In genomic region chr10:85400981-85401695, GRCh38 we compare ENCODE assay signal across 18 cellular contexts.
"Had no signal": no experiment of that assay in that cellular context is flagged by ENCODE, and none has a peak within 500 bp of the region (broad histone marks: within the 10 kb centered on the region; RNA-seq: fewer than 3 reads in every experiment).

No MANE protein-coding gene starts in this region.

- DNase-seq: activated CD4-positive, alpha-beta T cell treated with anti-CD3 and anti-CD28 coated beads for 4 hours; activated CD8-positive, alpha-beta memory T cell treated with anti-CD3 and anti-CD28 coated beads, Interleukin-2, amount 50 U/mL, for 48 hours; activated CD8-positive, alpha-beta T cell treated with anti-CD3 and anti-CD28 coated beads, Interleukin-2, amount 10 ng/mL, durations not matched to agents 7 days and 5 days; activated effector memory CD4-positive, alpha-beta T cell treated with Interleukin-2 at 50 U/mL for 16 hours; activated naive CD4-positive, alpha-beta T cell; activated T-cell treated with anti-CD3 and anti-CD28 coated beads, Interleukin-2, amount 50 U/mL, for 1 hour; aorta; KG1; NCI-H1092; NCI-H1694 treated with DMSO at 0.1 percent for 48 hours; NCI-H2081; NCI-H524 treated with DMSO at 0.1 percent for 48 hours; NCI-H774; NK-92 treated with Interleukin-12 subunit alpha and Interleukin-12 subunit beta, amount 100 ng/mL, for 24 hours; OCI-M1; SHP77 treated with DMSO at 0.1 percent for 48 hours had no signal

- ATAC-seq: activated CD4-positive, CD25-positive, alpha-beta regulatory T cell treated with anti-CD3 and anti-CD28 coated beads, Interleukin-2, amount 50 U/mL, for 24 hours; activated CD8-positive, alpha-beta T cell treated with anti-CD3 and anti-CD28 coated beads, Interleukin-2, amount 10 ng/mL, durations not matched to agents 7 days and 5 days; Panc1 had no signal
